In the genomic region with DNA sequence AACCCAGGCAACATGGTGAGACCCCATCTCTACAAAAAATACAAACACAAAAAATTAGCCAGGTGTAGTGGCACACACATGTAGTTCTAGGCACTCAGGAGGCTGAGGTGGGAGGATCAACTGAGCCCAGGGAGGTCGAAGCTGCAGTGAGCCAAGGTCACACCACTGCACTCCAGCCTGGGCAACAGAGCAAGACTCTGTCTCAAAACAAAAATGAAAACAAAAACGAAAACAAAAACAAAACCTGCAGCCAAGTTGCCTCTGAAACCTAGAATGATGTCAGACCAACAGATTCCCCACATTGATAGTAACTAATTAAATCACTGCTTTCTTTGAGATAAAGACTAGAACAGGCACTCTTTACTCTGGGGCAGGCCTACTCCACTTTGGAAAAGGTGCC, we compare ENCODE assay signal across 21 cellular contexts.
DNase-seq lines count a peak whose midpoint lies in the region; ATAC-seq, FAIRE-seq and TF ChIP-seq lines count a peak whose summit lies in the region.
"Had no signal": no experiment of that assay in that cellular context is flagged by ENCODE, and none has a peak within 500 bp of the region (broad histone marks: within the 10 kb centered on the region; RNA-seq: fewer than 3 reads in every experiment).

No MANE protein-coding gene starts in this region.

- no peak overlapping the region; the same call in 2 of the 3 replicates for H3K27ac ChIP-seq in K562 (ENCODE audit: extremely low read depth, low read depth, low read length)
- H3K27ac ChIP-seq: VCaP had no signal

- H3K4me3 ChIP-seq in K562, result no peak overlapping the region
- H3K4me3 ChIP-seq: mucosa of descending colon had no signal

- CTCF ChIA-PET in K562 (lab: Yijun Ruan, JAX; ENCODE audit: low intra/inter-chr PET ratio), result no interaction called here

- no peaks in the 10 kb centered on the region for H4K20me1 ChIP-seq in K562 (replicated peaks; ENCODE audit: control insufficient read depth, insufficient read depth, low read length)

- no peak overlapping the region for H2AFZ ChIP-seq in K562 (ENCODE audit: low read depth, low read length)

- TF ChIP-seq EP300 in K562 (IDR thresholded peaks at IDR 0.05; ENCODE audit: low read length), result no peak

- H3K4me2 ChIP-seq in K562 (ENCODE audit: insufficient read depth, low read length), result no peak overlapping the region

- no peak for TF ChIP-seq RAD21 in K562 (CRISPR knock-in tag; conservative IDR thresholded peaks at IDR 0.05 in 1 of 2, IDR thresholded peaks at IDR 0.05 in 1 of 2)

- in situ Hi-C loops in K562 (cut with MboI), result loop anchor here (25.0 kb wide), 1 partner anchor 365 kb away; the partner anchor contains the start of gene MSL3

- no peak overlapping the region for H3K9ac ChIP-seq in K562 (ENCODE audit: insufficient read depth in 1 of 2, low read depth in 2 of 2, low read length in 2 of 2)

- no peaks in the 10 kb centered on the region for H3K27me3 ChIP-seq in K562 (ENCODE audit: control insufficient read depth in 2 of 2, insufficient read depth in 2 of 2, low read length in 2 of 2)
- H3K27me3 ChIP-seq: BE2C had no signal

- no peaks in the 10 kb centered on the region for H3K9me1 ChIP-seq in K562 (ENCODE audit: control insufficient read depth, insufficient read depth, low read length)

- H3K9me3 ChIP-seq in K562 (replicated peaks; ENCODE audit: control insufficient read depth, insufficient read depth, low read depth, low read length), result no peaks in the 10 kb centered on the region
- H3K9me3 ChIP-seq: BE2C, mucosa of descending colon had no signal

- peaks cover 99% of the 10 kb centered on the region for H3K79me2 ChIP-seq in K562 (ENCODE audit: control insufficient read depth, insufficient read depth, low read length)

- no TSS peak for BruUV-seq in K562 (replicated peaks; lab: Mats Ljungman, UMichigan)

- no peak for TF ChIP-seq CTCF in K562 (IDR thresholded peaks at IDR 0.05 in 2 of 3, conservative IDR thresholded peaks at IDR 0.05 in 1 of 3; ENCODE audit: insufficient read depth in 2 of 3, low read depth in 1 of 3, low read length in 3 of 3)

- TF ChIP-seq POLR2A in K562 (conservative IDR thresholded peaks at IDR 0.05), result no peak

- H3K4me1 ChIP-seq in K562 (replicated peaks in 1 of 2; ENCODE audit: control insufficient read depth in 2 of 2, insufficient read depth in 2 of 2, low read length in 2 of 2), result peaks cover 0 to 34% of the 10 kb centered on the region in 2 experiments; a peak in 3 of 5 replicates
- H3K4me1 ChIP-seq: BE2C had no signal

- no peak for DNase-seq in K562 (ENCODE audit: extremely low read depth in 1 of 4, low spot score in 3 of 4)
- no peak for DNase-seq in iPS-NIHi11 (ENCODE audit: low spot score)
- no peak for DNase-seq in activated naive CD4-positive, alpha-beta T cell (lab: John Stamatoyannopoulos, UW)
- no peak for DNase-seq in stimulated activated CD4-positive, alpha-beta T cell treated with anti-CD3 and anti-CD28 coated beads, Interleukin-1b, Interleukin-23, amount 100 ng/mL, for 48 hours
- DNase-seq: activated CD8-positive, alpha-beta T cell treated with anti-CD3 and anti-CD28 coated beads for 36 hours; activated naive CD8-positive, alpha-beta T cell treated with anti-CD3 and anti-CD28 coated beads, Interleukin-2, amount 50 U/mL, for 24 hours; activated T-cell treated with anti-CD3 and anti-CD28 coated beads, Interleukin-2, amount 50 U/mL, for 72 hours; BE2C; DMS153; effector CD8-positive, alpha-beta T cell; HCEC 1CT; mucosa of descending colon; NCI-H1048; NCI-H2171; NCI-H748 treated with DMSO at 0.1 percent for 48 hours; stimulated activated CD4-positive, alpha-beta T cell treated with anti-CD3 and anti-CD28 coated beads, Interleukin-4, amount 100 ng/mL, for 4 hours; T-cell had no signal

- POLR2A ChIA-PET in K562 (lab: Yijun Ruan, JAX), result interaction anchor here (2.4 kb wide), 1 partner anchor 26 kb away, joined by 5 read pairs; no protein-coding TSS in a partner anchor

- peaks cover 4% of the 10 kb centered on the region; the same call in 1 of the 3 replicates for H3K36me3 ChIP-seq in K562 (ENCODE audit: control insufficient read depth, insufficient read depth, low read length)
- H3K36me3 ChIP-seq: BE2C had no signal

- FAIRE-seq in K562 (lab: Jason Lieb, UNC), result no peak

- 30% methylated on average over 2 of the region's 2 CpGs for WGBS in K562 (ENCODE audit: insufficient coverage, low coverage, missing lambda C conversion rate)

- intact Hi-C loops in K562 (cut with micrococcal nuclease), result no loop called here

- ATAC-seq in GM18909 (IDR thresholded peaks at IDR 0.05; ENCODE audit: poor library complexity, unreplicated experiment) (peak; percentile 77), GM21619 (IDR thresholded peaks at IDR 0.05; ENCODE audit: unreplicated experiment) (peak; percentile 91), HG03095 (IDR thresholded peaks at IDR 0.05; ENCODE audit: unreplicated experiment) (peak; percentile 71), K562 (no peak)
- ATAC-seq: activated CD8-positive, alpha-beta T cell treated with anti-CD3 and anti-CD28 coated beads for 36 hours; activated naive CD8-positive, alpha-beta T cell treated with anti-CD3 and anti-CD28 coated beads, Interleukin-2, amount 50 U/mL, for 24 hours; activated T-cell treated with anti-CD3 and anti-CD28 coated beads, Interleukin-2, amount 50 U/mL, for 72 hours; mucosa of descending colon; T-cell had no signal

TF ChIP-seq in K562, 482 proteins besides CTCF, POLR2A, EP300 and RAD21 (continues in another document):
- TF ChIP-seq RNF219 (CRISPR knock-in tag; IDR thresholded peaks at IDR 0.05), result no peak
- TF ChIP-seq JUND (IDR thresholded peaks at IDR 0.05; ENCODE audit: borderline replicate concordance, low read depth, low read length), result no peak
- peak; percentile 24; the same call in 1 of the 3 replicates for TF ChIP-seq JUND (tag; IDR thresholded peaks at IDR 0.05; ENCODE audit: borderline replicate concordance, low read depth, low read length)
- 0 out of 2 replicates have a peak, but pooled peaks have one; percentile 65 for TF ChIP-seq SMARCA5 (IDR thresholded peaks at IDR 0.05)
- peak; percentile 56; the same call in 1 of the 2 replicates for TF ChIP-seq HDAC2 (IDR thresholded peaks at IDR 0.05)
- TF ChIP-seq CHAMP1 (IDR thresholded peaks at IDR 0.05), result peak; percentile 51; the same call in 1 of the 2 replicates
- peak; percentile 57; the same call in 1 of the 2 replicates for TF ChIP-seq ATF3 (IDR thresholded peaks at IDR 0.05)
- TF ChIP-seq ATF3 (CRISPR knock-in tag; conservative IDR thresholded peaks at IDR 0.05), result no peak
- TF ChIP-seq CC2D1A (IDR thresholded peaks at IDR 0.05), result 0 out of 2 replicates have a peak, but pooled peaks have one; percentile 32
